In the genomic region with DNA sequence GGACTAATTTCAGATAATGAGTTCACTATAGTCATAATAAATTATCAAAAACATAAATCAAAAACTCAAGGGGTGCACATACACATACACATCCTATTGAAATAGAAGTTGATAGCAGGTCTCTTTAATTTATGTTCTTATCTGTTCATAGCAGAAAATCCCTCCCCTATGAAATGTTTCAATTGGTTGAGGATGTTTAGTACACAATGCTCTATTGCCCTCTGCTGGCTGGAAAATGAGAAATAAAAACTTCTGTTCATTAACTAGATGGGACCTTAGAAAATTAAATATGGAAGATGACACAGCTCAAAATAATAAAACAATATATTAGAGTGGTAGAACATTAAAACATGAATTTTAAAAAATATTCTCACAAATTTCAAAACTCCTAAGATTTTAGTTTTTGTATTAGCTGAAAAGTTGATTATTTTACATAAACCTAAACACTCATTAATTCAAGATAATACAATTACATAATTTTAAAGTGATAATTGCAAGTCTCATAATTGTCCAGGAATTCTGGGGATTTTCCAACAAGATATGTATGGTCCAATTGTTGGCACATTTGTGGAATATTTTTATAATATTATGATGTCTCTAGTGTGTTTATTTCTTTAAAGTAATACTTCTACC, we compare ENCODE assay signal across 8 cellular contexts.
A peak's percentile ranks its signal among the peaks of the same experiment; 100 is the strongest.
DNase-seq lines count a peak whose midpoint lies in the region; ATAC-seq and TF ChIP-seq lines count a peak whose summit lies in the region.

No MANE protein-coding gene starts in this region.

- no peak overlapping the region for H3K27ac ChIP-seq in A673 (ENCODE audit: low read depth, low read length, poor library complexity, severe bottlenecking)

- BruUV-seq in A673 (replicated peaks; lab: Mats Ljungman, UMichigan) = no TSS peak

- no peaks in the 10 kb centered on the region for H3K36me3 ChIP-seq in A673 (ENCODE audit: insufficient read depth, low read length, poor library complexity, severe bottlenecking)

- CTCF ChIA-PET in A673 (lab: Charles Lee) = no interaction called here

- TF ChIP-seq CTCF in A673 (conservative IDR thresholded peaks at IDR 0.05; ENCODE audit: low read depth, low read length) = peak; percentile 73
- peak; percentile 60 for TF ChIP-seq CTCF in fibroblast of pulmonary artery (IDR thresholded peaks at IDR 0.05; ENCODE audit: low read length, missing control alignments)

- H3K9me3 ChIP-seq in A673 (ENCODE audit: low read depth, low read length, poor library complexity, severe bottlenecking) = no peaks in the 10 kb centered on the region

- peak; percentile 77 for ATAC-seq in GM18519 (IDR thresholded peaks at IDR 0.05; ENCODE audit: low FRiP score, unreplicated experiment)

- peaks cover 2% of the 10 kb centered on the region for H3K4me1 ChIP-seq in A673 (ENCODE audit: insufficient read depth, low read length, poor library complexity, severe bottlenecking)

- DNase-seq in A673 (ENCODE audit: low spot score) (peak; percentile 87), Kasumi-1 (lab: John Stamatoyannopoulos, UW) (peak; percentile 60 to 86), SHP77 (lab: John Stamatoyannopoulos, UW) (peak; percentile 59 to 65), fibroblast of pulmonary artery (ENCODE audit: low read depth) (peak; percentile 82), smooth muscle cell of the brain vasculature (ENCODE audit: low read depth, low spot score) (peak; percentile 45), cortex of kidney (lab: John Stamatoyannopoulos, UW) (no peak)
- no peak for DNase-seq in stimulated activated CD4-positive, alpha-beta T cell treated with anti-CD3 and anti-CD28 coated beads, Interleukin-12 subunit alpha, Interleukin-12 subunit beta, amount 100 ng/mL, for 4 hours

- intact Hi-C loops in A673 (cut with micrococcal nuclease; ENCODE audit: unreplicated experiment) = loop anchor here (2.0 kb wide), 1 partner anchor 374 kb away; no protein-coding TSS in a partner anchor

- H3K27me3 ChIP-seq in A673 (replicated peaks; ENCODE audit: insufficient read depth, low read depth, low read length, poor library complexity) = no peaks in the 10 kb centered on the region

- no peak overlapping the region for H3K4me3 ChIP-seq in A673 (ENCODE audit: low read depth, low read length, poor library complexity, severe bottlenecking)
- H3K4me3 ChIP-seq in fibroblast of pulmonary artery (replicated peaks; ENCODE audit: low read depth, low read length) = no peak overlapping the region

- POLR2A ChIA-PET in A673 (lab: Charles Lee; ENCODE audit: low non-redundant PET) = no interaction called here

Comparison
In these comparisons a context has a peak if more than half of its experiments do, and no peak if none do; other contexts are left out.
1. DNase-seq: peak in A673 (single experiment), Kasumi-1 (2 of 2), SHP77 (2 of 2), fibroblast of pulmonary artery (single experiment) and smooth muscle cell of the brain vasculature (single experiment); none in stimulated activated CD4-positive, alpha-beta T cell treated with anti-CD3 and anti-CD28 coated beads, Interleukin-12 subunit alpha, Interleukin-12 subunit beta, amount 100 ng/mL, for 4 hours (single experiment) and cortex of kidney (single experiment).